ENCODE assay signal across 7 cellular contexts in genomic region chr10:131435232-131435631, GRCh38.
"Had no signal": no experiment of that assay in that cellular context is flagged by ENCODE, and none has a peak within 500 bp of the region (broad histone marks: within the 10 kb centered on the region; RNA-seq: fewer than 3 reads in every experiment).

No MANE protein-coding gene starts in this region.

- FAIRE-seq: H54, HTR-8/SVneo had no signal

- H3K27ac ChIP-seq: GM23248 had no signal

- H2AFZ ChIP-seq: GM23248 had no signal

- H3K9me3 Mint-ChIP-seq: H9 had no signal

- H3K4me3 ChIP-seq: GM23248 had no signal

- H3K9ac ChIP-seq: GM23248 had no signal

- DNase-seq: GM23248, GOT3, H9, HCEC 1CT, IMR-90 had no signal

- H3K4me3 Mint-ChIP-seq: H9 had no signal
